ENCODE assay signal across 1 cellular context in the genomic region with DNA sequence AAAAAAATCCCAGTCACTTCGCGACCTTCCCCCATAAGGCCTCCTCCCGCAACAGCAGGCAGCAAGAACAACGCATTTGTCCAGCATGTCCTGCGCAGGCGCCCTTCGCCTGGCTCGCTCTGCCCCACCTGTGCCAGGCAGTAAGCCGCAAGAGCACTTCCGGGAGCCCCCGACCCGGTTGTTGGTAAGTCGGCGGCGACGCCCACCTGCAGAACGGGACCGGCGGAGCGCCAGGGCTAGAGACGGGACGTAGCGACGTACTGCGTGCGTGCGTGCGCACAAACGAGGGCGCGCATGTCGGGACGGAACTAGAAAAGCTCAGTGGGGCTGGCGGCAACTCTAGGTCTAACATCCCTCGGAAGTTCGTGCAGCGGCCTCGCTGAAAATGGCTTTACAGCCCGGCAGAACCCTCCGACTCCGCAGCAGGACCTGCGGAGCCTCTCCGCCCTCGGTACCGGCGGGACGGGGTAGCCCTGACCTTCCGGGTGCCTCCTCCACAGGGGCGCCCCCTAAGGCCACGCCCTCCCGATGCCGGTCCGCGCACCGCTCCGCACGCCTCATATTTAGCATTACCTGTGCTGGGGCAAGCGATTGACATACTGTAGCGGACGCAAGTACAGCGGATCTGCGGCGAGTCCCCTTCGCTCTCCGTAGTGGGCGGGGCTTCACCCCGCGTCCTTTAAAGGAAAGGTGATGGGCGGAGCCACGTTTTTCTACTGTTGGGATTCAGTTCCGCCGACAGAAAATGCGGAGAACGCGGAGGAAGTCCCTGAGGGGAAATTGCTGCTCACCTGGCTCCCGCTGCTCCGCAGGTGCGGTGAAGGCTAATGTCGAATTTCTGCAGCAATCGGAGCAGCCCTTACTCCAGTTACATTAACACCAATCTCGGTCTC.
A peak's percentile ranks its signal among the peaks of the same experiment; 100 is the strongest.
TF ChIP-seq lines count a peak whose summit lies in the region.

A gene with protein sequence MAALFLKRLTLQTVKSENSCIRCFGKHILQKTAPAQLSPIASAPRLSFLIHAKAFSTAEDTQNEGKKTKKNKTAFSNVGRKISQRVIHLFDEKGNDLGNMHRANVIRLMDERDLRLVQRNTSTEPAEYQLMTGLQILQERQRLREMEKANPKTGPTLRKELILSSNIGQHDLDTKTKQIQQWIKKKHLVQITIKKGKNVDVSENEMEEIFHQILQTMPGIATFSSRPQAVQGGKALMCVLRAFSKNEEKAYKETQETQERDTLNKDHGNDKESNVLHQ (minus strand): TSS at position 629 of the 893 bp plus-strand sequence. CDS start 10,116 bp downstream, outside the sequence.

TF ChIP-seq in K562, 482 proteins besides CTCF, POLR2A, EP300 and RAD21 (continued from another document and continues in another):
- TF ChIP-seq, protein P1, sequence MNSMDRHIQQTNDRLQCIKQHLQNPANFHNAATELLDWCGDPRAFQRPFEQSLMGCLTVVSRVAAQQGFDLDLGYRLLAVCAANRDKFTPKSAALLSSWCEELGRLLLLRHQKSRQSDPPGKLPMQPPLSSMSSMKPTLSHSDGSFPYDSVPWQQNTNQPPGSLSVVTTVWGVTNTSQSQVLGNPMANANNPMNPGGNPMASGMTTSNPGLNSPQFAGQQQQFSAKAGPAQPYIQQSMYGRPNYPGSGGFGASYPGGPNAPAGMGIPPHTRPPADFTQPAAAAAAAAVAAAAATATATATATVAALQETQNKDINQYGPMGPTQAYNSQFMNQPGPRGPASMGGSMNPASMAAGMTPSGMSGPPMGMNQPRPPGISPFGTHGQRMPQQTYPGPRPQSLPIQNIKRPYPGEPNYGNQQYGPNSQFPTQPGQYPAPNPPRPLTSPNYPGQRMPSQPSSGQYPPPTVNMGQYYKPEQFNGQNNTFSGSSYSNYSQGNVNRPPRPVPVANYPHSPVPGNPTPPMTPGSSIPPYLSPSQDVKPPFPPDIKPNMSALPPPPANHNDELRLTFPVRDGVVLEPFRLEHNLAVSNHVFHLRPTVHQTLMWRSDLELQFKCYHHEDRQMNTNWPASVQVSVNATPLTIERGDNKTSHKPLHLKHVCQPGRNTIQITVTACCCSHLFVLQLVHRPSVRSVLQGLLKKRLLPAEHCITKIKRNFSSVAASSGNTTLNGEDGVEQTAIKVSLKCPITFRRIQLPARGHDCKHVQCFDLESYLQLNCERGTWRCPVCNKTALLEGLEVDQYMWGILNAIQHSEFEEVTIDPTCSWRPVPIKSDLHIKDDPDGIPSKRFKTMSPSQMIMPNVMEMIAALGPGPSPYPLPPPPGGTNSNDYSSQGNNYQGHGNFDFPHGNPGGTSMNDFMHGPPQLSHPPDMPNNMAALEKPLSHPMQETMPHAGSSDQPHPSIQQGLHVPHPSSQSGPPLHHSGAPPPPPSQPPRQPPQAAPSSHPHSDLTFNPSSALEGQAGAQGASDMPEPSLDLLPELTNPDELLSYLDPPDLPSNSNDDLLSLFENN (IDR thresholded peaks at IDR 0.05; ENCODE audit: low read depth in 2 of 2, low read length in 2 of 2) = 0 out of 4 replicates have a peak, but pooled peaks of 1 of the 2 experiments have one; percentile 13
- TF ChIP-seq CCAR2 (IDR thresholded peaks at IDR 0.05; ENCODE audit: low read depth, low read length) (no peak), ZNF175 (CRISPR knock-in tag; IDR thresholded peaks at IDR 0.05; ENCODE audit: low read depth) (no peak), TRIM28 (IDR thresholded peaks at IDR 0.05) (no peak), ZNF212 (CRISPR knock-in tag; IDR thresholded peaks at IDR 0.05) (no peak), BCOR (IDR thresholded peaks at IDR 0.05) (peak; percentile 17; the same call in 1 of the 2 replicates), PHF20 (IDR thresholded peaks at IDR 0.05; ENCODE audit: partially characterized antibody) (peak; percentile 64), HDAC1 (IDR thresholded peaks at IDR 0.05) (peak in 1 of 2 experiments; percentile 26; a peak in 1 of 4 replicates), ZNF316 (IDR thresholded peaks at IDR 0.05) (no peak), TGIF2 (CRISPR knock-in tag; IDR thresholded peaks at IDR 0.05) (no peak), SPI1 (IDR thresholded peaks at IDR 0.05; ENCODE audit: borderline replicate concordance, low read depth, low read length) (peak; percentile 72; the same call in 1 of the 2 replicates), ZNF583 (CRISPR knock-in tag; IDR thresholded peaks at IDR 0.05) (no peak), RFX5 (IDR thresholded peaks at IDR 0.05; ENCODE audit: low read depth, low read length) (no peak), ZNF668 (CRISPR knock-in tag; IDR thresholded peaks at IDR 0.05) (no peak), ZC3H4 (CRISPR knock-in tag; IDR thresholded peaks at IDR 0.05; ENCODE audit: borderline replicate concordance) (no peak), ZNF140 (CRISPR knock-in tag; IDR thresholded peaks at IDR 0.05) (no peak), SMARCE1 (IDR thresholded peaks at IDR 0.05) (no peak), FOXJ2 (tag; IDR thresholded peaks at IDR 0.05) (no peak), ZNF644 (tag; IDR thresholded peaks at IDR 0.05; ENCODE audit: low read depth) (no peak), ETV1 (tag; conservative IDR thresholded peaks at IDR 0.05; ENCODE audit: low read depth) (peak; percentile 19; the same call in 1 of the 2 replicates), ATF6 (CRISPR knock-in tag; IDR thresholded peaks at IDR 0.05) (peak; percentile 76; the same call in 1 of the 2 replicates), HBP1 (CRISPR knock-in tag; IDR thresholded peaks at IDR 0.05) (no peak), YBX1 (IDR thresholded peaks at IDR 0.05) (no peak), MAFK (IDR thresholded peaks at IDR 0.05; ENCODE audit: low read length) (0 out of 2 replicates have a peak, but pooled peaks have one; percentile 3), EP400 (IDR thresholded peaks at IDR 0.05) (peak; percentile 85), NBN (IDR thresholded peaks at IDR 0.05; ENCODE audit: low read depth) (0 out of 2 replicates have a peak, but pooled peaks have one; percentile 53), HOXB6 (CRISPR knock-in tag; IDR thresholded peaks at IDR 0.05; ENCODE audit: borderline replicate concordance) (no peak), L3MBTL2 (IDR thresholded peaks at IDR 0.05) (peak; percentile 36), NRF1 (conservative IDR thresholded peaks at IDR 0.05 in 1 of 2, IDR thresholded peaks at IDR 0.05 in 1 of 2) (peak; percentile 92 to 94), POLR2G (IDR thresholded peaks at IDR 0.05; ENCODE audit: low read depth, low read length) (peak; percentile 93), ARID3A (IDR thresholded peaks at IDR 0.05; ENCODE audit: borderline replicate concordance, low read depth, low read length) (no peak), ZNF764 (CRISPR knock-in tag; IDR thresholded peaks at IDR 0.05; ENCODE audit: low read depth) (no peak), MTA3 (IDR thresholded peaks at IDR 0.05; ENCODE audit: borderline replicate concordance) (peak; percentile 98), ELF4 (CRISPR knock-in tag; IDR thresholded peaks at IDR 0.05) (0 out of 2 replicates have a peak, but pooled peaks have one; percentile 32), GABPB2 (CRISPR knock-in tag; conservative IDR thresholded peaks at IDR 0.05) (no peak), EHMT2 (IDR thresholded peaks at IDR 0.05) (no peak), MAZ (CRISPR knock-in tag; conservative IDR thresholded peaks at IDR 0.05 in 1 of 2, IDR thresholded peaks at IDR 0.05 in 1 of 2) (peak in 1 of 2 experiments; percentile 70; a peak in 3 of 4 replicates), NFE2 (IDR thresholded peaks at IDR 0.05; ENCODE audit: low read depth) (no peak), FOXP1 (CRISPR knock-in tag; IDR thresholded peaks at IDR 0.05) (peak; percentile 66), KAT2B (IDR thresholded peaks at IDR 0.05; ENCODE audit: low read depth, low read length) (no peak), ATF7 (IDR thresholded peaks at IDR 0.05) (peak; percentile 71)
- TF ChIP-seq, protein P2, sequence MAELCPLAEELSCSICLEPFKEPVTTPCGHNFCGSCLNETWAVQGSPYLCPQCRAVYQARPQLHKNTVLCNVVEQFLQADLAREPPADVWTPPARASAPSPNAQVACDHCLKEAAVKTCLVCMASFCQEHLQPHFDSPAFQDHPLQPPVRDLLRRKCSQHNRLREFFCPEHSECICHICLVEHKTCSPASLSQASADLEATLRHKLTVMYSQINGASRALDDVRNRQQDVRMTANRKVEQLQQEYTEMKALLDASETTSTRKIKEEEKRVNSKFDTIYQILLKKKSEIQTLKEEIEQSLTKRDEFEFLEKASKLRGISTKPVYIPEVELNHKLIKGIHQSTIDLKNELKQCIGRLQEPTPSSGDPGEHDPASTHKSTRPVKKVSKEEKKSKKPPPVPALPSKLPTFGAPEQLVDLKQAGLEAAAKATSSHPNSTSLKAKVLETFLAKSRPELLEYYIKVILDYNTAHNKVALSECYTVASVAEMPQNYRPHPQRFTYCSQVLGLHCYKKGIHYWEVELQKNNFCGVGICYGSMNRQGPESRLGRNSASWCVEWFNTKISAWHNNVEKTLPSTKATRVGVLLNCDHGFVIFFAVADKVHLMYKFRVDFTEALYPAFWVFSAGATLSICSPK (IDR thresholded peaks at IDR 0.05; ENCODE audit: borderline replicate concordance) = peak; percentile 94; the same call in 1 of the 2 replicates
- TF ChIP-seq, protein P3, sequence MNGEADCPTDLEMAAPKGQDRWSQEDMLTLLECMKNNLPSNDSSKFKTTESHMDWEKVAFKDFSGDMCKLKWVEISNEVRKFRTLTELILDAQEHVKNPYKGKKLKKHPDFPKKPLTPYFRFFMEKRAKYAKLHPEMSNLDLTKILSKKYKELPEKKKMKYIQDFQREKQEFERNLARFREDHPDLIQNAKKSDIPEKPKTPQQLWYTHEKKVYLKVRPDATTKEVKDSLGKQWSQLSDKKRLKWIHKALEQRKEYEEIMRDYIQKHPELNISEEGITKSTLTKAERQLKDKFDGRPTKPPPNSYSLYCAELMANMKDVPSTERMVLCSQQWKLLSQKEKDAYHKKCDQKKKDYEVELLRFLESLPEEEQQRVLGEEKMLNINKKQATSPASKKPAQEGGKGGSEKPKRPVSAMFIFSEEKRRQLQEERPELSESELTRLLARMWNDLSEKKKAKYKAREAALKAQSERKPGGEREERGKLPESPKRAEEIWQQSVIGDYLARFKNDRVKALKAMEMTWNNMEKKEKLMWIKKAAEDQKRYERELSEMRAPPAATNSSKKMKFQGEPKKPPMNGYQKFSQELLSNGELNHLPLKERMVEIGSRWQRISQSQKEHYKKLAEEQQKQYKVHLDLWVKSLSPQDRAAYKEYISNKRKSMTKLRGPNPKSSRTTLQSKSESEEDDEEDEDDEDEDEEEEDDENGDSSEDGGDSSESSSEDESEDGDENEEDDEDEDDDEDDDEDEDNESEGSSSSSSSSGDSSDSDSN (IDR thresholded peaks at IDR 0.05; ENCODE audit: borderline replicate concordance in 1 of 2, low read depth in 2 of 2, low read length in 2 of 2) = 0 out of 4 replicates have a peak, but pooled peaks have one; percentile 20 to 26
- TF ChIP-seq, protein P4, sequence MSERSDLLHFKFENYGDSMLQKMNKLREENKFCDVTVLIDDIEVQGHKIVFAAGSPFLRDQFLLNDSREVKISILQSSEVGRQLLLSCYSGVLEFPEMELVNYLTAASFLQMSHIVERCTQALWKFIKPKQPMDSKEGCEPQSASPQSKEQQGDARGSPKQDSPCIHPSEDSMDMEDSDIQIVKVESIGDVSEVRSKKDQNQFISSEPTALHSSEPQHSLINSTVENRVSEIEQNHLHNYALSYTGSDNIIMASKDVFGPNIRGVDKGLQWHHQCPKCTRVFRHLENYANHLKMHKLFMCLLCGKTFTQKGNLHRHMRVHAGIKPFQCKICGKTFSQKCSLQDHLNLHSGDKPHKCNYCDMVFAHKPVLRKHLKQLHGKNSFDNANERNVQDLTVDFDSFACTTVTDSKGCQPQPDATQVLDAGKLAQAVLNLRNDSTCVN (CRISPR knock-in tag; IDR thresholded peaks at IDR 0.05) = no peak
- TF ChIP-seq, protein P5, sequence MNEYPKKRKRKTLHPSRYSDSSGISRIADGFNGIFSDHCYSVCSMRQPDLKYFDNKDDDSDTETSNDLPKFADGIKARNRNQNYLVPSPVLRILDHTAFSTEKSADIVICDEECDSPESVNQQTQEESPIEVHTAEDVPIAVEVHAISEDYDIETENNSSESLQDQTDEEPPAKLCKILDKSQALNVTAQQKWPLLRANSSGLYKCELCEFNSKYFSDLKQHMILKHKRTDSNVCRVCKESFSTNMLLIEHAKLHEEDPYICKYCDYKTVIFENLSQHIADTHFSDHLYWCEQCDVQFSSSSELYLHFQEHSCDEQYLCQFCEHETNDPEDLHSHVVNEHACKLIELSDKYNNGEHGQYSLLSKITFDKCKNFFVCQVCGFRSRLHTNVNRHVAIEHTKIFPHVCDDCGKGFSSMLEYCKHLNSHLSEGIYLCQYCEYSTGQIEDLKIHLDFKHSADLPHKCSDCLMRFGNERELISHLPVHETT (CRISPR knock-in tag; conservative IDR thresholded peaks at IDR 0.05 in 1 of 2, IDR thresholded peaks at IDR 0.05 in 1 of 2) = peak in 1 of 2 experiments; percentile 62; a peak in 1 of 4 replicates
